Comparison of ENCODE assay signal across 1 cellular context in the genomic region with DNA sequence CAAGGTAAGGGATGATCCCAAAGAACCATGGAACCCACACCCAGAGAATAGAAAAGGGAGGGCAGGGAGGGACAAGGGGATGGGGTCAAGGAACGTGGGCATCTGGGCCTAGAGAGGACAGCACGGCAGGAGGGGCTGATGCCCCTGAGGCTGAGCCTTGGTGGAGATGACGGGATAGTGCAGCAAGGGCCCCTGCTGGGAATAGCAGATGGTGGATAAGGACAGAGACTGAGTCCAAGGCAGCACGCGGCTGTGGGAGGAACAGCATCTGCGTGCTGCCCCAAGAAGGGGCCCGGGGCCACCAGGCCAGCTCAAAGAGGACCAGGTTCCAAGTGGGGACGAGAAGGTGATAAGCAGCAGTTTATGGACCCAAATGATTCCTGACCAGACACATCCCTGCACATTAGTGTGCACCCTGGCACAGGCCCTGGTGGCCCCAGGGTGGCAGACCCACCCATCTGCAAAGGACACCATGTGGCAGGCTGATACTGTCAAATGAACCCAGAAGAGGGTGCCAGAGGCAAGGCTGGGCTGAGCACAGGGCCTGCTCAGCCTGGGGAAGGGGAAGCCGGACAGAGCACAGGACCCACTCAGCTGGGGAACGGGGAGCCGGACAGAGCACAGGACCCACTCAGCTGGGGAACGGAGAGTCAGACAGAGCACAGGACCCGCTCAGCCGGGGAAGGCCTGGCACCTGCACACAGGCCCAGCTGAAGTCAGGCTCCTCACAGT.
TF ChIP-seq lines count a peak whose summit lies in the region.

No MANE protein-coding gene starts in this region.

TF ChIP-seq in GM23338, 12 proteins besides CTCF, POLR2A, EP300 and RAD21 (continued from another document):
- TF ChIP-seq, protein P1, sequence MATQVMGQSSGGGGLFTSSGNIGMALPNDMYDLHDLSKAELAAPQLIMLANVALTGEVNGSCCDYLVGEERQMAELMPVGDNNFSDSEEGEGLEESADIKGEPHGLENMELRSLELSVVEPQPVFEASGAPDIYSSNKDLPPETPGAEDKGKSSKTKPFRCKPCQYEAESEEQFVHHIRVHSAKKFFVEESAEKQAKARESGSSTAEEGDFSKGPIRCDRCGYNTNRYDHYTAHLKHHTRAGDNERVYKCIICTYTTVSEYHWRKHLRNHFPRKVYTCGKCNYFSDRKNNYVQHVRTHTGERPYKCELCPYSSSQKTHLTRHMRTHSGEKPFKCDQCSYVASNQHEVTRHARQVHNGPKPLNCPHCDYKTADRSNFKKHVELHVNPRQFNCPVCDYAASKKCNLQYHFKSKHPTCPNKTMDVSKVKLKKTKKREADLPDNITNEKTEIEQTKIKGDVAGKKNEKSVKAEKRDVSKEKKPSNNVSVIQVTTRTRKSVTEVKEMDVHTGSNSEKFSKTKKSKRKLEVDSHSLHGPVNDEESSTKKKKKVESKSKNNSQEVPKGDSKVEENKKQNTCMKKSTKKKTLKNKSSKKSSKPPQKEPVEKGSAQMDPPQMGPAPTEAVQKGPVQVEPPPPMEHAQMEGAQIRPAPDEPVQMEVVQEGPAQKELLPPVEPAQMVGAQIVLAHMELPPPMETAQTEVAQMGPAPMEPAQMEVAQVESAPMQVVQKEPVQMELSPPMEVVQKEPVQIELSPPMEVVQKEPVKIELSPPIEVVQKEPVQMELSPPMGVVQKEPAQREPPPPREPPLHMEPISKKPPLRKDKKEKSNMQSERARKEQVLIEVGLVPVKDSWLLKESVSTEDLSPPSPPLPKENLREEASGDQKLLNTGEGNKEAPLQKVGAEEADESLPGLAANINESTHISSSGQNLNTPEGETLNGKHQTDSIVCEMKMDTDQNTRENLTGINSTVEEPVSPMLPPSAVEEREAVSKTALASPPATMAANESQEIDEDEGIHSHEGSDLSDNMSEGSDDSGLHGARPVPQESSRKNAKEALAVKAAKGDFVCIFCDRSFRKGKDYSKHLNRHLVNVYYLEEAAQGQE (IDR thresholded peaks at IDR 0.05; ENCODE audit: unreplicated experiment) = no peak
- no peak for TF ChIP-seq NANOG (IDR thresholded peaks at IDR 0.05; ENCODE audit: borderline replicate concordance)
- no peak for TF ChIP-seq ZNF331 (CRISPR knock-in tag; IDR thresholded peaks at IDR 0.05; ENCODE audit: low read depth)
- no peak for TF ChIP-seq EZH2phosphoT487 (IDR thresholded peaks at IDR 0.05; ENCODE audit: unreplicated experiment)
